8 cellular contexts compared by ENCODE assay signal in genomic region chr15:88637841-88638625, GRCh38. TPM values are rescaled to one million over a fixed set of nuclear protein-coding genes. Genes with fewer than 3 reads are reported as not detected.
DNase-seq lines count a peak whose midpoint lies in the region; ATAC-seq and TF ChIP-seq lines count a peak whose summit lies in the region.

No MANE protein-coding gene starts in this region.

- H3K36me3 ChIP-seq in ascending aorta, result peaks cover 0 to 4% of the 10 kb centered on the region in 2 donors
- H3K36me3 ChIP-seq in testis (ENCODE audit: low read depth, missing control alignments), result no peaks in the 10 kb centered on the region

- DNase-seq in T-helper 1 cell (no peak), ascending aorta (ENCODE audit: low spot score in 2 of 2) (no peak), left lobe of liver (ENCODE audit: low spot score) (peak; percentile 52), testis (no peak), mucosa of gallbladder (ENCODE audit: low spot score) (no peak)
- DNase-seq in activated effector memory CD4-positive, alpha-beta T cell treated with Interleukin-2 at 50 U/mL for 16 hours, result no peak

- H3K27me3 Mint-ChIP-seq in T-helper 1 cell treated with Interleukin-12 subunit alpha and Interleukin-12 subunit beta and Interleukin-4 antibody, amounts not matched to agents 30 μg/mL and 1 μg/mL, for 36 hours (ENCODE audit: low read depth), result no peaks in the 10 kb centered on the region

- intact Hi-C loops in ascending aorta (cut with DNase I), result loop anchor here (1.0 kb wide), 1 partner anchor 17 kb away; the partner anchor contains the start of gene AEN
- intact Hi-C loops in testis (cut with DNase I; ENCODE audit: low total_unique reads), result no loop called here

- peak overlapping the region; percentile 97 for H3K27ac Mint-ChIP-seq in T-helper 1 cell treated with Interleukin-12 subunit alpha and Interleukin-12 subunit beta and Interleukin-4 antibody, amounts not matched to agents 30 μg/mL and 1 μg/mL, for 36 hours

- H3K4me1 ChIP-seq in ascending aorta (peaks cover 0 to 15% of the 10 kb centered on the region in 2 donors), testis (peaks cover 15% of the 10 kb centered on the region)

- H3K9me3 Mint-ChIP-seq in T-helper 1 cell treated with Interleukin-12 subunit alpha and Interleukin-12 subunit beta and Interleukin-4 antibody, amounts not matched to agents 30 μg/mL and 1 μg/mL, for 36 hours, result no peaks in the 10 kb centered on the region

- H3K9me3 ChIP-seq in ascending aorta (no peaks in the 10 kb centered on the region), testis (no peaks in the 10 kb centered on the region)

- peak overlapping the region; percentile 93 for H3K4me3 Mint-ChIP-seq in T-helper 1 cell treated with Interleukin-12 subunit alpha and Interleukin-12 subunit beta and Interleukin-4 antibody, amounts not matched to agents 30 μg/mL and 1 μg/mL, for 36 hours

- WGBS in testis, 2 donors, result 69 to 74% methylated on average over 5 to 7 of the region's 7 CpGs

- H3K27me3 ChIP-seq in ascending aorta (no peaks in the 10 kb centered on the region), testis (no peaks in the 10 kb centered on the region)

- H3K4me1 Mint-ChIP-seq in T-helper 1 cell treated with Interleukin-12 subunit alpha and Interleukin-12 subunit beta and Interleukin-4 antibody, amounts not matched to agents 30 μg/mL and 1 μg/mL, for 36 hours (ENCODE audit: low read depth), result peaks cover 61% of the 10 kb centered on the region

- H3K27ac ChIP-seq in ascending aorta (peak overlapping the region; percentile 90 to 93), testis (peak overlapping the region; percentile 66 to 89)

- peak; percentile 45 for ATAC-seq in left lobe of liver
- no peak for ATAC-seq in GM18517 (IDR thresholded peaks at IDR 0.05; ENCODE audit: unreplicated experiment)

- TF ChIP-seq POLR2A in testis (IDR thresholded peaks at IDR 0.05), result no peak

- peaks cover 39% of the 10 kb centered on the region for H3K36me3 Mint-ChIP-seq in T-helper 1 cell treated with Interleukin-12 subunit alpha and Interleukin-12 subunit beta and Interleukin-4 antibody, amounts not matched to agents 30 μg/mL and 1 μg/mL, for 36 hours (ENCODE audit: low read depth)

- H3K4me3 ChIP-seq in ascending aorta, result peak overlapping the region; percentile 37 to 64
- H3K4me3 ChIP-seq in testis, result peak overlapping the region; percentile 32 to 54

- TF ChIP-seq CTCF in ascending aorta (IDR thresholded peaks at IDR 0.05), result no peak
- no peak for TF ChIP-seq CTCF in testis (IDR thresholded peaks at IDR 0.05)

RNA-seq across cellular contexts. Expression of gene ISG20, which starts 0.8 kb away (rescaled TPM):
- 5.3 TPM for total RNA-seq in ascending aorta
- 5.7 TPM for total RNA-seq in left lobe of liver
- total RNA-seq in testis, result 1 to 10 TPM; 6.8 to 8.7 TPM
- polyA plus RNA-seq in testis (ENCODE audit: insufficient read depth, low read depth, low replicate concordance), result 17.0 TPM
- 383 TPM for total RNA-seq in mucosa of gallbladder

RNA-seq across cellular contexts. Expression of gene AEN, which starts 16.9 kb away (rescaled TPM):
- total RNA-seq in ascending aorta (13.5 TPM), left lobe of liver (7.1 TPM), testis (10 to 100 TPM; 31.0 to 32.9 TPM), mucosa of gallbladder (34.4 TPM)
- polyA plus RNA-seq in testis (ENCODE audit: insufficient read depth, low read depth, low replicate concordance), result 22.5 TPM

Comparison
In these comparisons a context has a peak if more than half of its experiments do, and no peak if none do; other contexts are left out.
1. RNA of gene ISG20, which starts 0.8 kb away (total RNA-seq): 383 TPM in mucosa of gallbladder (single experiment); 6.8 to 8.7 TPM in testis, 5.7 TPM in left lobe of liver (single experiment) and 5.3 TPM in ascending aorta (single experiment); every median in the first group is over 10 times any median in the second.